Comparison of ENCODE assay signal across 19 cellular contexts in the genomic region with DNA sequence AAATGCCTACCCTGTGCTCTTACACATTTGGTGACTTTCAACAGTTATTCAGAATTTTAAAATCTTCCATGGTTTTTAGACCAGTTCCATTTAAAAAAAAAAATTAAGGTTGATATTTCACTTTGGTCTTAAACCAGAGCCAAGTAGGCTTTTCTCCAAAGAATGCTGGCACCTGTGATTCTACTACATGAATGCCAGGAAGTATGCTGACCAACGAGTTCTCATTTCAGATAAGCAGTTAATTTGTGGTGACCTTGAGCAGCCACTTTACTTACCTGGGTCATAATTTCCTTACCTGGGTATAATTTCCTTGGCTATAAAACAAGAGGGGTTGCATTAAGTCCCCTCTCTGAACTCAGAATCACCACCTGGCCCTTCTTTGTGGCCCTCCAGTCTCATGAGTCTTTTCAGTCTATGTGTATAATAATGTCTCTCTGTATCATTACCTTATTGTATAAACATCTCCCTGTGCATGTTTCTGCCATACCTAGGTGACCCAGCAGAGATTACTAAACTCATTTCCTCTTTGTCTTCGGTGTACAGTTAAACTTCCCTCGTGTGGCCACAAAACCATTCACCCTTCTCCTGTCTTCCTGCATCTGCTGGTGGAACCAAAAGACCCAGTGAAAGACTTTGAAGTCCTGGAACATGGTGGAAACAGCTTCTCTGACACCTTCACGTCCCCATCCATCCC.
"Had no signal": no experiment of that assay in that cellular context is flagged by ENCODE, and none has a peak within 500 bp of the region (broad histone marks: within the 10 kb centered on the region; RNA-seq: fewer than 3 reads in every experiment).

No MANE protein-coding gene starts in this region.

- H3K27ac ChIP-seq: ascending aorta, brain microvascular endothelial cell, gastroesophageal sphincter, hepatocyte, neutrophil, psoas muscle, sigmoid colon had no signal

- H3K27me3 ChIP-seq: ascending aorta, brain microvascular endothelial cell, gastroesophageal sphincter, hepatocyte, neutrophil, sigmoid colon had no signal

- H3K36me3 ChIP-seq: ascending aorta, brain microvascular endothelial cell, gastroesophageal sphincter, neutrophil, sigmoid colon had no signal

- H3K4me1 ChIP-seq: ascending aorta had no signal

- H3K4me3 ChIP-seq: ascending aorta, gastroesophageal sphincter, hepatocyte, psoas muscle, sigmoid colon had no signal

- ATAC-seq: activated T-cell treated with anti-CD3 and anti-CD28 coated beads, Interleukin-2, amount 50 U/mL, for 72 hours; gastroesophageal sphincter; psoas muscle; stimulated activated effector memory CD8-positive, alpha-beta T cell treated with anti-CD3 and anti-CD28 coated beads, Interleukin-12 subunit alpha, Interleukin-12 subunit beta, amount 100 ng/mL, for 72 hours; T-cell had no signal

- DNase-seq: activated B cell treated with CpG ODN at 0.5 μM for 24 hours; activated naive CD4-positive, alpha-beta T cell treated with Interleukin-2 at 50 U/mL for 16 hours; activated T-cell treated with anti-CD3 and anti-CD28 coated beads for 4 hours; activated T-cell treated with anti-CD3 and anti-CD28 coated beads, Interleukin-2, amount 50 U/mL, for 72 hours; brain microvascular endothelial cell; caudate nucleus; naive B cell; nephron progenitor cell; psoas muscle; sigmoid colon; small intestine; stimulated activated CD4-positive, alpha-beta T cell treated with anti-CD3 and anti-CD28 coated beads, Interleukin-4, amount 100 ng/mL, for 24 hours; substantia nigra; T-cell had no signal

- H3K9me3 ChIP-seq: ascending aorta, neutrophil, psoas muscle, sigmoid colon had no signal
